Comparison of ENCODE assay signal across 12 cellular contexts in genomic region chr1:227938276-227938675, GRCh38. TPM values are rescaled to one million over a fixed set of nuclear protein-coding genes. Genes with fewer than 3 reads are reported as not detected.
"Had no signal": no experiment of that assay in that cellular context is flagged by ENCODE, and none has a peak within 500 bp of the region (broad histone marks: within the 10 kb centered on the region; RNA-seq: fewer than 3 reads in every experiment).

No MANE protein-coding gene starts in this region.

- H3K4me3 ChIP-seq: psoas muscle, vagina had no signal

- H3K27me3 ChIP-seq: vagina had no signal

- FAIRE-seq: islet of Langerhans had no signal

- H3K36me3 ChIP-seq: vagina had no signal

- DNase-seq: activated CD4-positive, alpha-beta T cell treated with anti-CD3 and anti-CD28 coated beads, Interleukin-2, amount 10 ng/mL, durations not matched to agents 24 days and 14 days; activated CD4-positive, CD25-positive, alpha-beta regulatory T cell; activated CD8-positive, alpha-beta memory T cell treated with anti-CD3 and anti-CD28 coated beads, Interleukin-2, amount 50 U/mL, for 48 hours; activated T-cell treated with anti-CD3 and anti-CD28 coated beads, Interleukin-2, amount 50 U/mL, for 72 hours; mesendoderm; nephron progenitor cell; stimulated activated CD4-positive, alpha-beta T cell treated with anti-CD3 and anti-CD28 coated beads, Interleukin-2, amount 100 ng/mL, for 48 hours had no signal

- ATAC-seq: activated T-cell treated with anti-CD3 and anti-CD28 coated beads, Interleukin-2, amount 50 U/mL, for 72 hours; esophagus mucosa; psoas muscle; stimulated activated memory B cell treated with anti-CD40 and anti-IgM and Interleukin-4, amounts not matched to agents 10 μg/mL and 1 μg/mL and 100 μg/mL, for 72 hours had no signal

- H3K4me1 ChIP-seq: vagina had no signal

- H3K9me3 ChIP-seq: psoas muscle, vagina had no signal

- H3K27ac ChIP-seq: vagina had no signal

RNA-seq across cellular contexts. Expression of gene WNT9A, which starts 9.5 kb away (rescaled TPM):
- total RNA-seq: activated CD4-positive, alpha-beta T cell treated with anti-CD3 and anti-CD28 coated beads, Interleukin-2, amount 10 ng/mL, durations not matched to agents 24 days and 14 days had no signal
